8 cellular contexts compared by ENCODE assay signal in the genomic region with DNA sequence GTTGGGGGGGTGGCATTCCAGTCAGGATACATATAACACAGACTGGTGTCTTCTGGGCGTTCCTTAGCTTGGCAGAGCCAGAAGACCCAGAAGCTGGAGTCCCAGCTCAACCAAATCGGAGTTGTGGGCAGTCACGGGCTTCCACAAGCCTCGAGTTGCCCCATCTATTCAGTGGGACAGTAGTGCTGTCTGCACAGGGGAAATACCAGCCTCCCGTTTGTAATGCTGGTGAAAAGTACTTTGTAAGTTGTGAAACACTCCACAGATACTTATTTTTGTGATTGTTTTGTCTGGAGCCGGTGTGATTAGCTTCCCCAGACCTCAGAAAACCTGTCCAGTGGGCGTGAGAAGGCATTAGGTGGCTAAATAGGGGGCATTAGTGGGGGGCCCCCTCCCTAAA. TPM values are rescaled to one million over a fixed set of nuclear protein-coding genes. Genes with fewer than 3 reads are reported as not detected.
DNase-seq lines count a peak whose midpoint lies in the region; ATAC-seq and TF ChIP-seq lines count a peak whose summit lies in the region.

No MANE protein-coding gene starts in this region.

- no peak for DNase-seq in DND-41
- DNase-seq in adrenal gland: no peak
- DNase-seq in amygdala (lab: John Stamatoyannopoulos, UW): no peak
- no peak for DNase-seq in NCI-H446 (lab: John Stamatoyannopoulos, UW)
- no peak for DNase-seq in omental fat pad (ENCODE audit: low spot score)
- DNase-seq in ureter (ENCODE audit: low spot score): no peak

- no peaks in the 10 kb centered on the region for H3K27me3 Mint-ChIP-seq in nephron (ENCODE audit: low read depth)

- ATAC-seq in DND-41 (ENCODE audit: insufficient read depth, low read depth) (peak; percentile 32), HG02938 (IDR thresholded peaks at IDR 0.05; ENCODE audit: unreplicated experiment) (peak; percentile 19), omental fat pad (ENCODE audit: low FRiP score) (no peak)

- H3K27ac ChIP-seq in DND-41 (ENCODE audit: low read length) (peak overlapping the region; percentile 100), adrenal gland (peak overlapping the region in 4 of 5 donors; percentile 42 to 93 (median 74))

- intact Hi-C loops in adrenal gland (cut with DNase I): no loop called here

- H3K4me3 ChIP-seq in DND-41 (ENCODE audit: low read depth in 1 of 2, low read length in 2 of 2) (peak overlapping the region; percentile 51 to 69; a peak in 3 of 4 replicates), adrenal gland (no peak overlapping the region)

- peaks cover 49% of the 10 kb centered on the region for H3K4me1 Mint-ChIP-seq in nephron

- H3K4me2 ChIP-seq in DND-41 (ENCODE audit: insufficient read depth, low read length): peak overlapping the region; percentile 97

- H3K27ac Mint-ChIP-seq in nephron: peak overlapping the region; percentile 72 to 83 (median 74)

- WGBS in adrenal gland, 4 donors: 52 to 70% (median 58%) methylated on average over 6 to 7 of the region's 7 CpGs

- H3K9me3 Mint-ChIP-seq in nephron: no peaks in the 10 kb centered on the region

- peaks cover 39% of the 10 kb centered on the region for H4K20me1 ChIP-seq in DND-41 (ENCODE audit: insufficient read depth, low read length)

- H3K4me1 ChIP-seq in DND-41 (ENCODE audit: insufficient read depth, low read length) (peaks cover 30% of the 10 kb centered on the region), adrenal gland (replicated peaks in 1 of 2) (peaks cover 20 to 37% of the 10 kb centered on the region in 2 donors)

- no peaks in the 10 kb centered on the region for H3K36me3 Mint-ChIP-seq in nephron (ENCODE audit: low read depth)

- H3K27me3 ChIP-seq in DND-41 (ENCODE audit: insufficient read depth, low read length, poor library complexity) (no peaks in the 10 kb centered on the region), adrenal gland (no peaks in the 10 kb centered on the region)

- peak overlapping the region; percentile 92 for H3K9ac ChIP-seq in DND-41 (ENCODE audit: low read depth, low read length)

- TF ChIP-seq CTCF in DND-41 (IDR thresholded peaks at IDR 0.05; ENCODE audit: borderline replicate concordance, extremely low read depth, low read length, poor library complexity, severe bottlenecking) (no peak), adrenal gland (IDR thresholded peaks at IDR 0.05) (no peak), nephron (IDR thresholded peaks at IDR 0.05; ENCODE audit: unreplicated experiment in 3 of 3) (no peak), omental fat pad (IDR thresholded peaks at IDR 0.05) (no peak)

- H3K36me3 ChIP-seq in DND-41 (ENCODE audit: insufficient read depth, low read length) (peaks cover 44% of the 10 kb centered on the region), adrenal gland (replicated peaks in 1 of 2) (no peaks in the 10 kb centered on the region)

- H3K9me3 ChIP-seq in DND-41 (ENCODE audit: insufficient read depth, low read length, severe bottlenecking): no peaks in the 10 kb centered on the region
- no peaks in the 10 kb centered on the region for H3K9me3 ChIP-seq in adrenal gland (replicated peaks in 1 of 3)

- TF ChIP-seq POLR2A in adrenal gland (IDR thresholded peaks at IDR 0.05): no peak

- peaks cover 97% of the 10 kb centered on the region for H3K79me2 ChIP-seq in DND-41 (ENCODE audit: insufficient read depth, low read length)

- H3K4me3 Mint-ChIP-seq in nephron: peak overlapping the region; percentile 46 to 82 (median 56)

- H2AFZ ChIP-seq in DND-41 (ENCODE audit: low read depth, low read length): peak overlapping the region; percentile 88

RNA-seq across cellular contexts. Expression of gene DGKZ, which starts 13.6 kb away (rescaled TPM):
- 10 to 100 TPM; 32.6 to 63.4 (median 44.0) TPM for total RNA-seq in adrenal gland
- polyA plus RNA-seq in adrenal gland: 100 to 1,000 TPM in 1 of 3 donors, 10 to 100 TPM in 2; 12.4 to 160 (median 57.0) TPM
- total RNA-seq in omental fat pad: 10 to 100 TPM; 29.2 to 79.4 (median 63.3) TPM
- 76.3 TPM for total RNA-seq in ureter

RNA-seq across cellular contexts. Expression of gene MDK, which starts 20.6 kb away (rescaled TPM):
- total RNA-seq in adrenal gland (100 to 1,000 TPM in 6 of 8 donors, 10 to 100 TPM in 2; 73.4 to 358 (median 128) TPM), omental fat pad (10 to 100 TPM; 11.7 to 18.1 (median 15.2) TPM), ureter (105 TPM)
- polyA plus RNA-seq in adrenal gland: 100 to 1,000 TPM in 1 of 3 donors, 10 to 100 TPM in 2; 88.8 to 128 (median 94.0) TPM

RNA-seq across cellular contexts. Expression of gene CHRM4, which starts 30.7 kb away (rescaled TPM):
- under 1 TPM in 3 of 8 donors, not detected in 5; 0.14 to 0.81 (median 0.51) TPM for total RNA-seq in adrenal gland
- under 1 TPM in 2 of 3 donors, not detected in 1; 0.32 to 0.38 TPM for polyA plus RNA-seq in adrenal gland
- under 1 TPM in 2 of 4 donors, not detected in 2; 0.63 to 0.74 TPM for total RNA-seq in omental fat pad
- not detected for total RNA-seq in ureter

Comparison
In these comparisons a context has a peak if more than half of its experiments do, and no peak if none do; other contexts are left out.
1. H3K4me3 ChIP-seq: peak in DND-41 (2 of 2); none in adrenal gland (0 of 4).